ENCODE assay signal across 1 cellular context in the genomic region with DNA sequence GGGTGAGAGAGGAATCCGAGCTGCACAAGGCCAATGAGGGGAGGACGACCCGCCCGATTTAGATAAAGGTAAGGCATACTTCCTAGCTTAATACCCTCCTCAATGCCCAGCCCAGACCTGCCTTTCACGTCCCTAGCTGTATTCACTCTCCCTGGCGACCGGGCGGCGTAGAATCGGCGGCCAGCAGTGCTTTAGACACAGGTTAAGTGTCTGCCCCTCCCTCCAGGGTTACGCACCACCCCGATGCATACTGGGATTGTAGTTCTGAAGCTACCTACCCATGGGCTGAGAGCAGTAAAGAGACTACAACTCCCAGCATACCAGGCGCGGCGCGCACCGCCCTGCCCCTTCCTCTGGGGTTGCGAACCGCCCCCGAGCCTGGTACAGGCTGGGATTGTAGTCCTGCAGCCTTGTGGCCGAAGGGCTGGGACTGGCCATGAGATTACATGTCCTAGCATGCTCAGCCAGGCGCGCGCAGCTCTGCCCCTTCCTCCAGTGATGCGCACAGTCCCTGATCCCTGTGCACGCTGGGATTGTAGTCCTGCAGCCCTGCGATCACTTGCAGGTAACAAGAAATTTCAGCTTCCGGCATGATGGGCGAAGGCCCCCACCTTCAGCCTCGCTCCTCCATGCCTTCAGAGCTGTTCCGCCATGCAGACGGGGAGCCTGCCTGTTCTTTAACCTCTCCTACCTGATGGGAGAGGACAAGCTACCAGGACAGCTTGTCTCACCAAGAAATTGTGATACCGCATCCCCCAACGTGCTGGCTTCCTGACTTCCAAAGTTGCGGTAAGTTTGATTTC.
TF ChIP-seq lines count a peak whose summit lies in the region.

No MANE protein-coding gene starts in this region.

TF ChIP-seq in K562, 482 proteins besides CTCF, POLR2A, EP300 and RAD21 (continued from another document and continues in another):
- TF ChIP-seq, protein P1, sequence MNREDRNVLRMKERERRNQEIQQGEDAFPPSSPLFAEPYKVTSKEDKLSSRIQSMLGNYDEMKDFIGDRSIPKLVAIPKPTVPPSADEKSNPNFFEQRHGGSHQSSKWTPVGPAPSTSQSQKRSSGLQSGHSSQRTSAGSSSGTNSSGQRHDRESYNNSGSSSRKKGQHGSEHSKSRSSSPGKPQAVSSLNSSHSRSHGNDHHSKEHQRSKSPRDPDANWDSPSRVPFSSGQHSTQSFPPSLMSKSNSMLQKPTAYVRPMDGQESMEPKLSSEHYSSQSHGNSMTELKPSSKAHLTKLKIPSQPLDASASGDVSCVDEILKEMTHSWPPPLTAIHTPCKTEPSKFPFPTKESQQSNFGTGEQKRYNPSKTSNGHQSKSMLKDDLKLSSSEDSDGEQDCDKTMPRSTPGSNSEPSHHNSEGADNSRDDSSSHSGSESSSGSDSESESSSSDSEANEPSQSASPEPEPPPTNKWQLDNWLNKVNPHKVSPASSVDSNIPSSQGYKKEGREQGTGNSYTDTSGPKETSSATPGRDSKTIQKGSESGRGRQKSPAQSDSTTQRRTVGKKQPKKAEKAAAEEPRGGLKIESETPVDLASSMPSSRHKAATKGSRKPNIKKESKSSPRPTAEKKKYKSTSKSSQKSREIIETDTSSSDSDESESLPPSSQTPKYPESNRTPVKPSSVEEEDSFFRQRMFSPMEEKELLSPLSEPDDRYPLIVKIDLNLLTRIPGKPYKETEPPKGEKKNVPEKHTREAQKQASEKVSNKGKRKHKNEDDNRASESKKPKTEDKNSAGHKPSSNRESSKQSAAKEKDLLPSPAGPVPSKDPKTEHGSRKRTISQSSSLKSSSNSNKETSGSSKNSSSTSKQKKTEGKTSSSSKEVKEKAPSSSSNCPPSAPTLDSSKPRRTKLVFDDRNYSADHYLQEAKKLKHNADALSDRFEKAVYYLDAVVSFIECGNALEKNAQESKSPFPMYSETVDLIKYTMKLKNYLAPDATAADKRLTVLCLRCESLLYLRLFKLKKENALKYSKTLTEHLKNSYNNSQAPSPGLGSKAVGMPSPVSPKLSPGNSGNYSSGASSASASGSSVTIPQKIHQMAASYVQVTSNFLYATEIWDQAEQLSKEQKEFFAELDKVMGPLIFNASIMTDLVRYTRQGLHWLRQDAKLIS (CRISPR knock-in tag; IDR thresholded peaks at IDR 0.05) = 0 out of 2 replicates have a peak, but pooled peaks have one; percentile 48
- TF ChIP-seq MEIS2 (IDR thresholded peaks at IDR 0.05; ENCODE audit: partially characterized antibody) (peak; percentile 48), NR2C1 (IDR thresholded peaks at IDR 0.05) (peak; percentile 97), NR2C1 (tag; IDR thresholded peaks at IDR 0.05) (peak; percentile 99), BCL6 (CRISPR knock-in tag; IDR thresholded peaks at IDR 0.05) (peak; percentile 56; the same call in 1 of the 2 replicates), ESRRA (IDR thresholded peaks at IDR 0.05; ENCODE audit: borderline replicate concordance, low read depth) (peak; percentile 31; the same call in 1 of the 2 replicates), CREB1 (IDR thresholded peaks at IDR 0.05) (peak; percentile 84), CREB1 (CRISPR knock-in tag; IDR thresholded peaks at IDR 0.05) (peak; percentile 81), POLR2G (IDR thresholded peaks at IDR 0.05; ENCODE audit: low read depth, low read length) (peak; percentile 78), DIDO1 (tag; IDR thresholded peaks at IDR 0.05; ENCODE audit: low read depth) (0 out of 2 replicates have a peak, but pooled peaks have one; percentile 30), LEF1 (IDR thresholded peaks at IDR 0.05) (no peak), MBD2 (IDR thresholded peaks at IDR 0.05; ENCODE audit: borderline replicate concordance, low read depth) (peak; percentile 88), TEAD4 (IDR thresholded peaks at IDR 0.05; ENCODE audit: low read length) (peak; percentile 50; the same call in 1 of the 2 replicates), TEAD4 (CRISPR knock-in tag; IDR thresholded peaks at IDR 0.05; ENCODE audit: borderline replicate concordance) (0 out of 2 replicates have a peak, but pooled peaks have one; percentile 29), SUPT5H (IDR thresholded peaks at IDR 0.05) (peak; percentile 73), ZNF274 (IDR thresholded peaks at IDR 0.05; ENCODE audit: borderline replicate concordance, low read depth, low read length) (no peak), ZNF766 (CRISPR knock-in tag; conservative IDR thresholded peaks at IDR 0.05) (peak; percentile 94), HNRNPLL (IDR thresholded peaks at IDR 0.05; ENCODE audit: low read depth, low read length, poor library complexity, severe bottlenecking) (peak; percentile 42), L3MBTL2 (IDR thresholded peaks at IDR 0.05) (peak; percentile 75; the same call in 1 of the 2 replicates), FOXK2 (conservative IDR thresholded peaks at IDR 0.05 in 1 of 2, IDR thresholded peaks at IDR 0.05 in 1 of 2; ENCODE audit: low read depth in 2 of 2) (peak in 1 of 2 experiments; percentile 35; a peak in 2 of 4 replicates), NFRKB (IDR thresholded peaks at IDR 0.05; ENCODE audit: low read depth) (0 out of 2 replicates have a peak, but pooled peaks have one; percentile 64), FOXJ2 (tag; IDR thresholded peaks at IDR 0.05) (peak; percentile 68; the same call in 1 of the 2 replicates), PHF8 (IDR thresholded peaks at IDR 0.05; ENCODE audit: borderline replicate concordance, low read length) (peak; percentile 63; the same call in 1 of the 2 replicates), ZNF143 (CRISPR knock-in tag; IDR thresholded peaks at IDR 0.05) (peak; percentile 99)
- TF ChIP-seq, protein P2, sequence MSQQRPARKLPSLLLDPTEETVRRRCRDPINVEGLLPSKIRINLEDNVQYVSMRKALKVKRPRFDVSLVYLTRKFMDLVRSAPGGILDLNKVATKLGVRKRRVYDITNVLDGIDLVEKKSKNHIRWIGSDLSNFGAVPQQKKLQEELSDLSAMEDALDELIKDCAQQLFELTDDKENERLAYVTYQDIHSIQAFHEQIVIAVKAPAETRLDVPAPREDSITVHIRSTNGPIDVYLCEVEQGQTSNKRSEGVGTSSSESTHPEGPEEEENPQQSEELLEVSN (IDR thresholded peaks at IDR 0.05; ENCODE audit: borderline replicate concordance in 1 of 2, extremely low read depth in 1 of 2, insufficient read depth in 1 of 2, insufficient read length in 1 of 2, low read depth in 1 of 2, low read length in 1 of 2, poor library complexity in 1 of 2, severe bottlenecking in 1 of 2) = peak in 1 of 2 experiments; percentile 63
- TF ChIP-seq, protein P3, sequence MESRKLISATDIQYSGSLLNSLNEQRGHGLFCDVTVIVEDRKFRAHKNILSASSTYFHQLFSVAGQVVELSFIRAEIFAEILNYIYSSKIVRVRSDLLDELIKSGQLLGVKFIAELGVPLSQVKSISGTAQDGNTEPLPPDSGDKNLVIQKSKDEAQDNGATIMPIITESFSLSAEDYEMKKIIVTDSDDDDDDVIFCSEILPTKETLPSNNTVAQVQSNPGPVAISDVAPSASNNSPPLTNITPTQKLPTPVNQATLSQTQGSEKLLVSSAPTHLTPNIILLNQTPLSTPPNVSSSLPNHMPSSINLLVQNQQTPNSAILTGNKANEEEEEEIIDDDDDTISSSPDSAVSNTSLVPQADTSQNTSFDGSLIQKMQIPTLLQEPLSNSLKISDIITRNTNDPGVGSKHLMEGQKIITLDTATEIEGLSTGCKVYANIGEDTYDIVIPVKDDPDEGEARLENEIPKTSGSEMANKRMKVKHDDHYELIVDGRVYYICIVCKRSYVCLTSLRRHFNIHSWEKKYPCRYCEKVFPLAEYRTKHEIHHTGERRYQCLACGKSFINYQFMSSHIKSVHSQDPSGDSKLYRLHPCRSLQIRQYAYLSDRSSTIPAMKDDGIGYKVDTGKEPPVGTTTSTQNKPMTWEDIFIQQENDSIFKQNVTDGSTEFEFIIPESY (CRISPR knock-in tag; IDR thresholded peaks at IDR 0.05) = 0 out of 2 replicates have a peak, but pooled peaks have one; percentile 21
- TF ChIP-seq, protein P4, sequence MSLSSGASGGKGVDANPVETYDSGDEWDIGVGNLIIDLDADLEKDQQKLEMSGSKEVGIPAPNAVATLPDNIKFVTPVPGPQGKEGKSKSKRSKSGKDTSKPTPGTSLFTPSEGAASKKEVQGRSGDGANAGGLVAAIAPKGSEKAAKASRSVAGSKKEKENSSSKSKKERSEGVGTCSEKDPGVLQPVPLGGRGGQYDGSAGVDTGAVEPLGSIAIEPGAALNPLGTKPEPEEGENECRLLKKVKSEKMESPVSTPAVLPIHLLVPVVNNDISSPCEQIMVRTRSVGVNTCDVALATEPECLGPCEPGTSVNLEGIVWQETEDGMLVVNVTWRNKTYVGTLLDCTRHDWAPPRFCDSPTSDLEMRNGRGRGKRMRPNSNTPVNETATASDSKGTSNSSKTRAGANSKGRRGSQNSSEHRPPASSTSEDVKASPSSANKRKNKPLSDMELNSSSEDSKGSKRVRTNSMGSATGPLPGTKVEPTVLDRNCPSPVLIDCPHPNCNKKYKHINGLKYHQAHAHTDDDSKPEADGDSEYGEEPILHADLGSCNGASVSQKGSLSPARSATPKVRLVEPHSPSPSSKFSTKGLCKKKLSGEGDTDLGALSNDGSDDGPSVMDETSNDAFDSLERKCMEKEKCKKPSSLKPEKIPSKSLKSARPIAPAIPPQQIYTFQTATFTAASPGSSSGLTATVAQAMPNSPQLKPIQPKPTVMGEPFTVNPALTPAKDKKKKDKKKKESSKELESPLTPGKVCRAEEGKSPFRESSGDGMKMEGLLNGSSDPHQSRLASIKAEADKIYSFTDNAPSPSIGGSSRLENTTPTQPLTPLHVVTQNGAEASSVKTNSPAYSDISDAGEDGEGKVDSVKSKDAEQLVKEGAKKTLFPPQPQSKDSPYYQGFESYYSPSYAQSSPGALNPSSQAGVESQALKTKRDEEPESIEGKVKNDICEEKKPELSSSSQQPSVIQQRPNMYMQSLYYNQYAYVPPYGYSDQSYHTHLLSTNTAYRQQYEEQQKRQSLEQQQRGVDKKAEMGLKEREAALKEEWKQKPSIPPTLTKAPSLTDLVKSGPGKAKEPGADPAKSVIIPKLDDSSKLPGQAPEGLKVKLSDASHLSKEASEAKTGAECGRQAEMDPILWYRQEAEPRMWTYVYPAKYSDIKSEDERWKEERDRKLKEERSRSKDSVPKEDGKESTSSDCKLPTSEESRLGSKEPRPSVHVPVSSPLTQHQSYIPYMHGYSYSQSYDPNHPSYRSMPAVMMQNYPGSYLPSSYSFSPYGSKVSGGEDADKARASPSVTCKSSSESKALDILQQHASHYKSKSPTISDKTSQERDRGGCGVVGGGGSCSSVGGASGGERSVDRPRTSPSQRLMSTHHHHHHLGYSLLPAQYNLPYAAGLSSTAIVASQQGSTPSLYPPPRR (CRISPR knock-in tag; IDR thresholded peaks at IDR 0.05; ENCODE audit: borderline replicate concordance) = no peak
- TF ChIP-seq, protein P5, sequence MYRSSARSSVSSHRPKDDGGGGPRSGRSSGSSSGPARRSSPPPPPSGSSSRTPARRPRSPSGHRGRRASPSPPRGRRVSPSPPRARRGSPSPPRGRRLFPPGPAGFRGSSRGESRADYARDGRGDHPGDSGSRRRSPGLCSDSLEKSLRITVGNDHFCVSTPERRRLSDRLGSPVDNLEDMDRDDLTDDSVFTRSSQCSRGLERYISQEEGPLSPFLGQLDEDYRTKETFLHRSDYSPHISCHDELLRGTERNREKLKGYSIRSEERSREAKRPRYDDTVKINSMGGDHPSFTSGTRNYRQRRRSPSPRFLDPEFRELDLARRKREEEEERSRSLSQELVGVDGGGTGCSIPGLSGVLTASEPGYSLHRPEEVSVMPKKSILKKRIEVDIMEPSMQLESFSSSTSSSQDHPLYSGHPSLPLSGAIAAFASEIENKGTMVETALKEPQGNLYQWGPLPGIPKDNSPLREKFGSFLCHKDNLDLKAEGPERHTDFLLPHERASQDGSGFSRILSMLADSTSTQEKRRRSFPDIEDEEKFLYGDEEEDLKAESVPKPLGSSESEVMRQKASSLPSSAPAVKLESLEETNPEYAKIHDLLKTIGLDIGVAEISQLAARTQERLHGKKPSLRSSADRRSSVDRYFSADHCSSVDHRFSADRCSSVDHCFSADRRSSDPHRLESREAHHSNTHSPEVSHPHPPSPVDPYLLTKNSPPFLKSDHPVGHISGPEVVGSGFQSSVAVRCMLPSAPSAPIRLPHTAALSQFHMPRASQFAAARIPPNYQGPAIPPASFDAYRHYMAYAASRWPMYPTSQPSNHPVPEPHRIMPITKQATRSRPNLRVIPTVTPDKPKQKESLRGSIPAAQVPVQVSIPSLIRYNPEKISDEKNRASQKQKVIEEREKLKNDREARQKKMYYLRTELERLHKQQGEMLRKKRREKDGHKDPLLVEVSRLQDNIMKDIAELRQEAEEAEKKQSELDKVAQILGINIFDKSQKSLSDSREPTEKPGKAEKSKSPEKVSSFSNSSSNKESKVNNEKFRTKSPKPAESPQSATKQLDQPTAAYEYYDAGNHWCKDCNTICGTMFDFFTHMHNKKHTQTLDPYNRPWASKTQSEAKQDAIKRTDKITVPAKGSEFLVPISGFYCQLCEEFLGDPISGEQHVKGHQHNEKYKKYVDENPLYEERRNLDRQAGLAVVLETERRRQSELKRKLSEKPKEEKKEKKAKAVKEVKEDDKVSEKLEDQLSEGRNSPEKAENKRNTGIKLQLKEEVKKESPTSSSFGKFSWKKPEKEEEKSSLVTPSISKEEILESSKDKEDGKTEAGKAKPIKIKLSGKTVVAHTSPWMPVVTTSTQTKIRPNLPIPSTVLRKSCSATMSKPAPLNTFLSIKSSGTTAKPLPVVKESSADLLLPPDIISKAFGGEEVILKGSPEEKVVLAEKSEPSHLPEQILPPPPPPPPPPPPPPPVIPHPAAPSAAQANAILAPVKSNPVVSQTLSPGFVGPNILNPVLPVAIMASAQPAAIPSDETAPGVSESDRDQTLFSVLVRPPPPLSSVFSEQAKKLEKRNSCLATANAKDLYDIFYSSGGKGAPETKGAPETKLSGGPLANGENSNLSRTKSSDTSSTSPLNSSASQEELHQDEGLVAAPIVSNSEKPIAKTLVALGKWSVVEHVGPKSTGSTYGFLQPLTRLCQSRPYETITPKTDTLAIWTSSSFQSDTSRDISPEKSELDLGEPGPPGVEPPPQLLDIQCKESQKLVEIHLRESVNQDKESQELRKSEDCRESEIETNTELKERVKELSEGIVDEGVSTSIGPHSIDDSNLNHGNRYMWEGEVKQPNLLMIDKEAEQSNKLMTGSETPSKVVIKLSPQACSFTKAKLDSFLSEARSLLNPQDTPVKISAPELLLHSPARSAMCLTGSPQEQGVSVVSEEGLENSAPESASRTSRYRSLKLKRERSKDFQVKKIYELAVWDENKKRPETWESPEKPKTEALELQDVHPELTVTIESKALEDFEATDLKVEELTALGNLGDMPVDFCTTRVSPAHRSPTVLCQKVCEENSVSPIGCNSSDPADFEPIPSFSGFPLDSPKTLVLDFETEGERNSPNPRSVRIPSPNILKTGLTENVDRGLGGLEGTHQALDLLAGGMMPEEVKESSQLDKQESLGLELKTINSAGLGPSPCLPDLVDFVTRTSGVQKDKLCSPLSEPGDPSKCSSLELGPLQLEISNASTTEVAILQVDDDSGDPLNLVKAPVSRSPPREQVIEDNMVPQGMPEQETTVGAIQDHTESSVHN (IDR thresholded peaks at IDR 0.05; ENCODE audit: borderline replicate concordance in 1 of 2, low read depth in 1 of 2) = no peak
- TF ChIP-seq, protein P6, sequence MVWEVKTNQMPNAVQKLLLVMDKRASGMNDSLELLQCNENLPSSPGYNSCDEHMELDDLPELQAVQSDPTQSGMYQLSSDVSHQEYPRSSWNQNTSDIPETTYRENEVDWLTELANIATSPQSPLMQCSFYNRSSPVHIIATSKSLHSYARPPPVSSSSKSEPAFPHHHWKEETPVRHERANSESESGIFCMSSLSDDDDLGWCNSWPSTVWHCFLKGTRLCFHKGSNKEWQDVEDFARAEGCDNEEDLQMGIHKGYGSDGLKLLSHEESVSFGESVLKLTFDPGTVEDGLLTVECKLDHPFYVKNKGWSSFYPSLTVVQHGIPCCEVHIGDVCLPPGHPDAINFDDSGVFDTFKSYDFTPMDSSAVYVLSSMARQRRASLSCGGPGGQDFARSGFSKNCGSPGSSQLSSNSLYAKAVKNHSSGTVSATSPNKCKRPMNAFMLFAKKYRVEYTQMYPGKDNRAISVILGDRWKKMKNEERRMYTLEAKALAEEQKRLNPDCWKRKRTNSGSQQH (CRISPR knock-in tag; IDR thresholded peaks at IDR 0.05) = no peak
- TF ChIP-seq, protein P7, sequence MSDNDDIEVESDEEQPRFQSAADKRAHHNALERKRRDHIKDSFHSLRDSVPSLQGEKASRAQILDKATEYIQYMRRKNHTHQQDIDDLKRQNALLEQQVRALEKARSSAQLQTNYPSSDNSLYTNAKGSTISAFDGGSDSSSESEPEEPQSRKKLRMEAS (CRISPR knock-in tag; IDR thresholded peaks at IDR 0.05) = peak; percentile 67
